Comparison of ENCODE assay signal across 33 cellular contexts in genomic region chr1:238023137-238023536, GRCh38.
"Had no signal": no experiment of that assay in that cellular context is flagged by ENCODE, and none has a peak within 500 bp of the region (broad histone marks: within the 10 kb centered on the region; RNA-seq: fewer than 3 reads in every experiment).

No MANE protein-coding gene starts in this region.

- ATAC-seq: activated naive CD4-positive, alpha-beta T cell treated with anti-CD3 and anti-CD28 coated beads, Interleukin-2, amount 50 U/mL, for 72 hours; activated naive CD8-positive, alpha-beta T cell treated with anti-CD3 and anti-CD28 coated beads, Interleukin-2, amount 50 U/mL, for 24 hours; activated T-cell treated with anti-CD3 and anti-CD28 coated beads, Interleukin-2, amount 50 U/mL, for 4 hours; activated T-cell treated with anti-CD3 and anti-CD28 coated beads, Interleukin-2, amount 50 U/mL, for 72 hours; activated T-helper 17 cell treated with anti-CD3 and anti-CD28 coated beads, Interleukin-2, amount 50 U/mL, for 72 hours; body of pancreas had no signal

- H3K27me3 ChIP-seq: adrenal gland, ascending aorta, body of pancreas, brain microvascular endothelial cell, breast epithelium, cardiac muscle cell had no signal

- FAIRE-seq: astrocyte, bronchial epithelial cell had no signal

- H3K4me3 ChIP-seq: adrenal gland, ascending aorta, body of pancreas, breast epithelium, cardiac muscle cell had no signal

- H3K27ac ChIP-seq: adrenal gland, ascending aorta, body of pancreas, brain microvascular endothelial cell, breast epithelium, cardiac muscle cell had no signal

- H3K9me3 ChIP-seq: adrenal gland, body of pancreas had no signal

- H3K36me3 ChIP-seq: adrenal gland, ascending aorta, brain microvascular endothelial cell, breast epithelium, cardiac muscle cell had no signal

- H3K4me1 ChIP-seq: adrenal gland, ascending aorta, body of pancreas, breast epithelium had no signal

- DNase-seq: activated effector memory CD4-positive, alpha-beta T cell treated with anti-CD3 and anti-CD28 coated beads, Interleukin-2, amount 50 U/mL, for 16 hours; activated effector memory CD4-positive, alpha-beta T cell treated with Interleukin-2 at 50 U/mL for 16 hours; activated gamma-delta T cell; activated gamma-delta T cell treated with Interleukin-2 at 50 U/mL for 16 hours; activated naive CD4-positive, alpha-beta T cell; activated naive CD4-positive, alpha-beta T cell treated with anti-CD3 and anti-CD28 coated beads for 36 hours; activated naive CD4-positive, alpha-beta T cell treated with anti-CD3 and anti-CD28 coated beads, Interleukin-2, amount 10 ng/mL, durations not matched to agents 7 days and 5 days; activated naive CD4-positive, alpha-beta T cell treated with anti-CD3 and anti-CD28 coated beads, Interleukin-2, amount 50 U/mL, for 16 hours; activated naive CD4-positive, alpha-beta T cell treated with Interleukin-2 at 50 U/mL for 16 hours; activated naive CD8-positive, alpha-beta T cell treated with anti-CD3 and anti-CD28 coated beads for 36 hours; activated naive CD8-positive, alpha-beta T cell treated with anti-CD3 and anti-CD28 coated beads, Interleukin-2, amount 10 ng/mL, durations not matched to agents 7 days and 5 days; activated naive CD8-positive, alpha-beta T cell treated with anti-CD3 and anti-CD28 coated beads, Interleukin-2, amount 50 U/mL, for 24 hours; activated T-cell treated with anti-CD3 and anti-CD28 coated beads, Interleukin-2, amount 50 U/mL, for 24 hours; activated T-cell treated with anti-CD3 and anti-CD28 coated beads, Interleukin-2, amount 50 U/mL, for 4 hours; activated T-cell treated with anti-CD3 and anti-CD28 coated beads, Interleukin-2, amount 50 U/mL, for 48 hours; activated T-cell treated with anti-CD3 and anti-CD28 coated beads, Interleukin-2, amount 50 U/mL, for 72 hours; adrenal gland; amniotic stem cell; amygdala; anterior cingulate cortex; aorta; body of pancreas; brain microvascular endothelial cell; caudate nucleus; central memory CD4-positive, alpha-beta T cell; cerebellar nuclear complex had no signal
